In genomic region chr5:158198636-158199035, GRCh38 we compare ENCODE assay signal across 13 cellular contexts.
A peak's percentile ranks its signal among the peaks of the same experiment; 100 is the strongest.
DNase-seq lines count a peak whose midpoint lies in the region; ATAC-seq and TF ChIP-seq lines count a peak whose summit lies in the region.
"Had no signal": no experiment of that assay in that cellular context is flagged by ENCODE, and none has a peak within 500 bp of the region (broad histone marks: within the 10 kb centered on the region; RNA-seq: fewer than 3 reads in every experiment).

No MANE protein-coding gene starts in this region.

- H3K4me1 ChIP-seq in BLaER1, result peaks cover 85% of the 10 kb centered on the region
- H3K4me1 ChIP-seq: suprapubic skin had no signal

- no peaks in the 10 kb centered on the region for H3K27me3 Mint-ChIP-seq in CD4-positive, alpha-beta T cell

- H3K27me3 ChIP-seq in BLaER1 (no peaks in the 10 kb centered on the region), MG63 (no peaks in the 10 kb centered on the region)
- H3K27me3 ChIP-seq in CD4-positive, alpha-beta T cell (ENCODE audit: control insufficient read depth, insufficient read depth, low read length), result no peaks in the 10 kb centered on the region
- H3K27me3 ChIP-seq: suprapubic skin had no signal

- no peaks in the 10 kb centered on the region for H4K20me1 ChIP-seq in BLaER1

- no peak overlapping the region for H3K4me3 Mint-ChIP-seq in CD4-positive, alpha-beta T cell
- H3K4me3 Mint-ChIP-seq: natural killer cell treated with Interleukin-12 subunit alpha and Interleukin-12 subunit beta and Interleukin-15 and Interleukin-18, amount 100 ng/mL, for 72 hours had no signal

- peak overlapping the region; percentile 89 for H3K9ac ChIP-seq in BLaER1

- no peaks in the 10 kb centered on the region for H3K9me3 Mint-ChIP-seq in CD4-positive, alpha-beta T cell
- H3K9me3 Mint-ChIP-seq: natural killer cell treated with Interleukin-12 subunit alpha and Interleukin-12 subunit beta and Interleukin-15 and Interleukin-18, amount 100 ng/mL, for 72 hours had no signal

- DNase-seq in GM19238 (ENCODE audit: insufficient read length, low spot score) (peak; percentile 35), HK-2 (ENCODE audit: unreplicated experiment) (no peak), MG63 (no peak)
- no peak for DNase-seq in CD4-positive, alpha-beta T cell
- DNase-seq in activated T-cell treated with anti-CD3 and anti-CD28 coated beads, Interleukin-2, amount 50 U/mL, for 1 hour, result no peak
- DNase-seq: activated naive CD4-positive, alpha-beta T cell; NCI-H69 had no signal

- CTCF ChIA-PET in CD4-positive, alpha-beta T cell (lab: Charles Lee), result no interaction called here

- intact Hi-C loops in CD4-positive, alpha-beta T cell (cut with DNase I, micrococcal nuclease), result no loop called here

- peak overlapping the region; percentile 63 for H3K4me3 ChIP-seq in BLaER1
- no peak overlapping the region for H3K4me3 ChIP-seq in MG63
- H3K4me3 ChIP-seq: K562, suprapubic skin had no signal

- H3K27ac Mint-ChIP-seq in CD4-positive, alpha-beta T cell, result no peak overlapping the region
- H3K27ac Mint-ChIP-seq: natural killer cell treated with Interleukin-12 subunit alpha and Interleukin-12 subunit beta and Interleukin-15 and Interleukin-18, amount 100 ng/mL, for 72 hours had no signal

- H3K36me3 ChIP-seq in BLaER1 (peaks cover 68% of the 10 kb centered on the region), MG63 (no peaks in the 10 kb centered on the region)
- H3K36me3 ChIP-seq: suprapubic skin had no signal

- no peaks in the 10 kb centered on the region for H3K4me1 Mint-ChIP-seq in CD4-positive, alpha-beta T cell (ENCODE audit: low read depth)

- no peak for TF ChIP-seq CTCF in CD4-positive, alpha-beta T cell (IDR thresholded peaks at IDR 0.05)

- peak overlapping the region; percentile 87 for H3K4me2 ChIP-seq in BLaER1

- POLR2A ChIA-PET in CD4-positive, alpha-beta T cell (lab: Charles Lee), result no interaction called here

- no peaks in the 10 kb centered on the region for H3K36me3 Mint-ChIP-seq in CD4-positive, alpha-beta T cell (ENCODE audit: low read depth)
- H3K36me3 Mint-ChIP-seq: natural killer cell treated with Interleukin-12 subunit alpha and Interleukin-12 subunit beta and Interleukin-15 and Interleukin-18, amount 100 ng/mL, for 72 hours had no signal

- H3K27ac ChIP-seq in BLaER1, result peak overlapping the region; percentile 99
- H3K27ac ChIP-seq in CD4-positive, alpha-beta T cell (ENCODE audit: low read depth, low read length), result no peak overlapping the region
- H3K27ac ChIP-seq: suprapubic skin had no signal

- H3K9me3 ChIP-seq in BLaER1 (peaks cover 66% of the 10 kb centered on the region), MG63 (no peaks in the 10 kb centered on the region)
- no peaks in the 10 kb centered on the region for H3K9me3 ChIP-seq in CD4-positive, alpha-beta T cell (ENCODE audit: control insufficient read depth, low read length)
- H3K9me3 ChIP-seq: suprapubic skin had no signal

- ATAC-seq in HG02678 (IDR thresholded peaks at IDR 0.05; ENCODE audit: unreplicated experiment) (peak; percentile 94), HG03521 (IDR thresholded peaks at IDR 0.05; ENCODE audit: unreplicated experiment) (peak; percentile 87)
- no peak for ATAC-seq in CD4-positive, alpha-beta T cell (ENCODE audit: poor library complexity)
- ATAC-seq: K562; natural killer cell treated with Interleukin-12 subunit alpha and Interleukin-12 subunit beta and Interleukin-15 and Interleukin-18, amount 100 ng/mL, for 72 hours had no signal
